Comparison of ENCODE assay signal across 1 cellular context in genomic region chr1:155001688-155002474, GRCh38.
TF ChIP-seq lines count a peak whose summit lies in the region.

No MANE protein-coding gene starts in this region.

TF ChIP-seq in HEK293, 187 proteins besides CTCF, POLR2A, EP300 and RAD21 (continued from another document and continues in another):
- TF ChIP-seq ZNF776 (tag by site-specific recombination; IDR thresholded peaks at IDR 0.05; ENCODE audit: borderline replicate concordance), result no peak
- no peak for TF ChIP-seq ZNF350 (tag by site-specific recombination; IDR thresholded peaks at IDR 0.05)
- peak; percentile 96 for TF ChIP-seq ZNF398 (tag by site-specific recombination; IDR thresholded peaks at IDR 0.05)
- no peak for TF ChIP-seq MEIS1 (CRISPR knock-in tag; IDR thresholded peaks at IDR 0.05; ENCODE audit: borderline replicate concordance)
- TF ChIP-seq ZBTB8A (tag by site-specific recombination; IDR thresholded peaks at IDR 0.05), result peak; percentile 72
- no peak for TF ChIP-seq ZNF623 (tag by site-specific recombination; IDR thresholded peaks at IDR 0.05)
- TF ChIP-seq WT1 (tag by site-specific recombination; IDR thresholded peaks at IDR 0.05), result peak; percentile 31
- 0 out of 2 replicates have a peak, but pooled peaks have one; percentile 20 for TF ChIP-seq ZNF501 (tag by site-specific recombination; IDR thresholded peaks at IDR 0.05)
- TF ChIP-seq YY1 (tag by site-specific recombination; IDR thresholded peaks at IDR 0.05), result no peak
- no peak for TF ChIP-seq ZNF266 (tag by site-specific recombination; IDR thresholded peaks at IDR 0.05; ENCODE audit: low read depth)
- TF ChIP-seq TRIM28 (IDR thresholded peaks at IDR 0.05; ENCODE audit: borderline replicate concordance, low read length), result no peak
- TF ChIP-seq ZNF394 (tag by site-specific recombination; IDR thresholded peaks at IDR 0.05; ENCODE audit: borderline replicate concordance), result peak; percentile 35
- no peak for TF ChIP-seq ZNF311 (tag by site-specific recombination; IDR thresholded peaks at IDR 0.05; ENCODE audit: borderline replicate concordance)
- no peak for TF ChIP-seq RBAK (tag by site-specific recombination; IDR thresholded peaks at IDR 0.05)
- peak; percentile 95 for TF ChIP-seq BCL11B (tag by site-specific recombination; IDR thresholded peaks at IDR 0.05; ENCODE audit: low read depth)
- TF ChIP-seq ZNF677 (tag by site-specific recombination; IDR thresholded peaks at IDR 0.05), result no peak
- TF ChIP-seq ZNF600 (tag by site-specific recombination; IDR thresholded peaks at IDR 0.05), result peak; percentile 33; the same call in 1 of the 2 replicates
- TF ChIP-seq GLI2 (tag by site-specific recombination; IDR thresholded peaks at IDR 0.05; ENCODE audit: borderline replicate concordance, low read depth), result no peak
- TF ChIP-seq ZNF518A (tag by site-specific recombination; conservative IDR thresholded peaks at IDR 0.05; ENCODE audit: low read depth), result no peak
- TF ChIP-seq PATZ1 (tag by site-specific recombination; IDR thresholded peaks at IDR 0.05), result peak; percentile 99
- no peak for TF ChIP-seq ZNF140 (tag by site-specific recombination; IDR thresholded peaks at IDR 0.05)
- TF ChIP-seq REST (tag by site-specific recombination; IDR thresholded peaks at IDR 0.05), result no peak; the same call in 1 of the 2 replicates
- TF ChIP-seq ZNF629 (tag by site-specific recombination; IDR thresholded peaks at IDR 0.05), result no peak; the same call in 1 of the 2 replicates
- 0 out of 2 replicates have a peak, but pooled peaks have one; percentile 41 for TF ChIP-seq ZNF391 (tag by site-specific recombination; IDR thresholded peaks at IDR 0.05; ENCODE audit: borderline replicate concordance, low read depth)
- peak; percentile 88 for TF ChIP-seq ZNF280D (tag by site-specific recombination; IDR thresholded peaks at IDR 0.05)
- no peak for TF ChIP-seq ZNF223 (tag by site-specific recombination; IDR thresholded peaks at IDR 0.05)
- no peak for TF ChIP-seq ZNF585B (tag by site-specific recombination; IDR thresholded peaks at IDR 0.05)
- peak; percentile 68 for TF ChIP-seq ZNF423 (tag by site-specific recombination; IDR thresholded peaks at IDR 0.05)
- TF ChIP-seq INSM2 (tag by site-specific recombination; IDR thresholded peaks at IDR 0.05), result peak; percentile 78; the same call in 1 of the 2 replicates
- TF ChIP-seq ZNF521 (tag by site-specific recombination; IDR thresholded peaks at IDR 0.05), result no peak
- TF ChIP-seq ZBTB26 (tag by site-specific recombination; optimal IDR thresholded peaks at IDR 0.05), result no peak
- peak; percentile 95 for TF ChIP-seq ZBTB17 (tag by site-specific recombination; IDR thresholded peaks at IDR 0.05)
- TF ChIP-seq ZNF169 (tag by site-specific recombination; IDR thresholded peaks at IDR 0.05), result no peak
- TF ChIP-seq ZNF670 (tag by site-specific recombination; IDR thresholded peaks at IDR 0.05; ENCODE audit: low read depth), result no peak
- TF ChIP-seq ZNF692 (tag by site-specific recombination; IDR thresholded peaks at IDR 0.05), result peak; percentile 38
- TF ChIP-seq ZSCAN30 (tag by site-specific recombination; IDR thresholded peaks at IDR 0.05), result peak; percentile 58; the same call in 1 of the 2 replicates
- TF ChIP-seq ZNF510 (tag by site-specific recombination; IDR thresholded peaks at IDR 0.05; ENCODE audit: insufficient replicate concordance), result no peak
